ENCODE assay signal across 8 cellular contexts in genomic region chrX:17736856-17737706, GRCh38. TPM values are rescaled to one million over a fixed set of nuclear protein-coding genes. Genes with fewer than 3 reads are reported as not detected.
DNase-seq lines count a peak whose midpoint lies in the region; ATAC-seq and TF ChIP-seq lines count a peak whose summit lies in the region.

TSS of gene SCML1 (plus strand) at chrX:17737493. CDS start at chrX:17744187, 6,694 bp downstream.

- H3K4me1 Mint-ChIP-seq in CD14-positive monocyte, result peaks cover 17% of the 10 kb centered on the region
- H3K4me1 Mint-ChIP-seq in IgD-negative memory B cell, result peaks cover 6 to 9% (median 7%) of the 10 kb centered on the region in 3 donors
- peaks cover 14 to 19% of the 10 kb centered on the region in 2 donors for H3K4me1 Mint-ChIP-seq in natural killer cell treated with Interleukin-12 subunit alpha and Interleukin-12 subunit beta and Interleukin-15 and Interleukin-18, amount 100 ng/mL, for 72 hours (ENCODE audit: low read depth in 2 of 2)
- H3K4me1 Mint-ChIP-seq in stimulated activated naive B cell treated with anti-CD40 and anti-IgM and Interleukin-4, amounts not matched to agents 10 μg/mL and 1 μg/mL and 100 μg/mL, for 72 hours, result peaks cover 2 to 9% of the 10 kb centered on the region in 2 donors

- H3K36me3 Mint-ChIP-seq in CD14-positive monocyte (peaks cover 0 to 7% of the 10 kb centered on the region in 2 donors), IgD-negative memory B cell (no peaks in the 10 kb centered on the region)
- H3K36me3 Mint-ChIP-seq in natural killer cell treated with Interleukin-12 subunit alpha and Interleukin-12 subunit beta and Interleukin-15 and Interleukin-18, amount 100 ng/mL, for 72 hours, result peaks cover 5% of the 10 kb centered on the region
- H3K36me3 Mint-ChIP-seq in stimulated activated naive B cell treated with anti-CD40 and anti-IgM and Interleukin-4, amounts not matched to agents 10 μg/mL and 1 μg/mL and 100 μg/mL, for 72 hours, result no peaks in the 10 kb centered on the region

- TF ChIP-seq CTCF in CD14-positive monocyte (IDR thresholded peaks at IDR 0.05) (no peak), fibroblast of villous mesenchyme (IDR thresholded peaks at IDR 0.05; ENCODE audit: insufficient read depth, low read depth, low read length) (no peak)

- H3K9me3 Mint-ChIP-seq in CD14-positive monocyte, result peaks cover 0 to 22% (median 13%) of the 10 kb centered on the region in 7 donors
- peaks cover 0 to 4% (median 0%) of the 10 kb centered on the region in 3 donors for H3K9me3 Mint-ChIP-seq in IgD-negative memory B cell
- no peaks in the 10 kb centered on the region for H3K9me3 Mint-ChIP-seq in natural killer cell treated with Interleukin-12 subunit alpha and Interleukin-12 subunit beta and Interleukin-15 and Interleukin-18, amount 100 ng/mL, for 72 hours
- H3K9me3 Mint-ChIP-seq in stimulated activated naive B cell treated with anti-CD40 and anti-IgM and Interleukin-4, amounts not matched to agents 10 μg/mL and 1 μg/mL and 100 μg/mL, for 72 hours, result no peaks in the 10 kb centered on the region

- H3K4me3 Mint-ChIP-seq in CD14-positive monocyte (peak within 1 kb of the TSS; percentile 83 to 96), IgD-negative memory B cell (peak within 1 kb of the TSS; percentile 75 to 92 (median 89))
- peak within 1 kb of the TSS; percentile 79 for H3K4me3 Mint-ChIP-seq in natural killer cell treated with Interleukin-12 subunit alpha and Interleukin-12 subunit beta and Interleukin-15 and Interleukin-18, amount 100 ng/mL, for 72 hours
- H3K4me3 Mint-ChIP-seq in stimulated activated naive B cell treated with anti-CD40 and anti-IgM and Interleukin-4, amounts not matched to agents 10 μg/mL and 1 μg/mL and 100 μg/mL, for 72 hours, result peak within 1 kb of the TSS; percentile 86 to 95

- ATAC-seq in GM21423 (IDR thresholded peaks at IDR 0.05; ENCODE audit: unreplicated experiment), result peak; percentile 74
- peak; percentile 86 to 87 for ATAC-seq in natural killer cell treated with Interleukin-12 subunit alpha and Interleukin-12 subunit beta and Interleukin-15 and Interleukin-18, amount 100 ng/mL, for 72 hours
- ATAC-seq in stimulated activated naive B cell treated with anti-CD40 and anti-IgM and Interleukin-4, amounts not matched to agents 10 μg/mL and 1 μg/mL and 100 μg/mL, for 72 hours (replicated peaks), result peak; percentile 82 to 84

- H3K4me3 ChIP-seq in fibroblast of villous mesenchyme (ENCODE audit: low read depth, low read length), result peak within 1 kb of the TSS; percentile 77

- intact Hi-C loops in CD14-positive monocyte (cut with micrococcal nuclease), result loop anchor here in 1 of 2 donors (10.0 kb wide), 1 partner anchor 1598 kb away; no protein-coding TSS in a partner anchor

- DNase-seq in CD14-positive monocyte (ENCODE audit: low spot score) (peak; percentile 96), RPMI8226 (peak; percentile 95), fibroblast of villous mesenchyme (ENCODE audit: low read depth) (peak; percentile 97)
- peak; percentile 65 for DNase-seq in activated gamma-delta T cell treated with anti-CD3 and anti-CD28 coated beads, Interleukin-2, amount 50 U/mL, for 16 hours (ENCODE audit: low read depth)
- DNase-seq in natural killer cell treated with Interleukin-12 subunit alpha and Interleukin-12 subunit beta and Interleukin-15 and Interleukin-18, amount 100 ng/mL, for 72 hours (ENCODE audit: low spot score), result peak; percentile 63
- peak; percentile 84 for DNase-seq in stimulated activated naive B cell treated with anti-CD40 and anti-IgM and Interleukin-4, amounts not matched to agents 10 μg/mL and 1 μg/mL and 100 μg/mL, for 72 hours

- H3K27ac Mint-ChIP-seq in CD14-positive monocyte, result peak within 1 kb of the TSS; percentile 43 to 87 (median 85)
- peak within 1 kb of the TSS; percentile 78 to 92 (median 86) for H3K27ac Mint-ChIP-seq in IgD-negative memory B cell
- no peak within 1 kb of the TSS for H3K27ac Mint-ChIP-seq in natural killer cell treated with Interleukin-12 subunit alpha and Interleukin-12 subunit beta and Interleukin-15 and Interleukin-18, amount 100 ng/mL, for 72 hours
- H3K27ac Mint-ChIP-seq in stimulated activated naive B cell treated with anti-CD40 and anti-IgM and Interleukin-4, amounts not matched to agents 10 μg/mL and 1 μg/mL and 100 μg/mL, for 72 hours, result peak within 1 kb of the TSS; percentile 84

- H3K27me3 Mint-ChIP-seq in CD14-positive monocyte (ENCODE audit: low read depth in 3 of 3) (peaks cover 24 to 41% (median 31%) of the 10 kb centered on the region in 3 donors), IgD-negative memory B cell (peaks cover 10% of the 10 kb centered on the region)
- H3K27me3 Mint-ChIP-seq in natural killer cell treated with Interleukin-12 subunit alpha and Interleukin-12 subunit beta and Interleukin-15 and Interleukin-18, amount 100 ng/mL, for 72 hours, result peaks cover 25 to 26% of the 10 kb centered on the region in 2 donors
- H3K27me3 Mint-ChIP-seq in stimulated activated naive B cell treated with anti-CD40 and anti-IgM and Interleukin-4, amounts not matched to agents 10 μg/mL and 1 μg/mL and 100 μg/mL, for 72 hours, result peaks cover 7 to 12% of the 10 kb centered on the region in 2 donors

RNA-seq across cellular contexts. Expression of gene SCML1, which starts in this region (rescaled TPM):
- polyA plus RNA-seq in CD14-positive monocyte, result 1 to 10 TPM in 1 of 2 donors, under 1 TPM in 1; 0.56 to 1.4 TPM
- polyA plus RNA-seq in IgD-negative memory B cell, result 0.56 TPM
- total RNA-seq in fibroblast of villous mesenchyme, result 5.8 and 12.5 TPM in 2 replicates
- total RNA-seq in natural killer cell treated with Interleukin-12 subunit alpha and Interleukin-12 subunit beta and Interleukin-15 and Interleukin-18, amount 100 ng/mL, for 72 hours, result 1 to 10 TPM in 1 of 2 donors, under 1 TPM in 1; 0.93 to 1.1 TPM

Comparison
In these comparisons a context has a peak if more than half of its experiments do, and no peak if none do; other contexts are left out.
1. Peak in every context shown above with its lines: DNase-seq, ATAC-seq and H3K4me3 ChIP-seq.
2. H3K27ac Mint-ChIP-seq: peak in CD14-positive monocyte (7 of 7), IgD-negative memory B cell (3 of 3) and stimulated activated naive B cell treated with anti-CD40 and anti-IgM and Interleukin-4, amounts not matched to agents 10 μg/mL and 1 μg/mL and 100 μg/mL, for 72 hours (single experiment); none in natural killer cell treated with Interleukin-12 subunit alpha and Interleukin-12 subunit beta and Interleukin-15 and Interleukin-18, amount 100 ng/mL, for 72 hours (0 of 2).